15 cellular contexts compared by ENCODE assay signal in genomic region chr2:119475225-119475856, GRCh38. TPM values are rescaled to one million over a fixed set of nuclear protein-coding genes. Genes with fewer than 3 reads are reported as not detected.
DNase-seq lines count a peak whose midpoint lies in the region; FAIRE-seq and TF ChIP-seq lines count a peak whose summit lies in the region.
"Had no signal": no experiment of that assay in that cellular context is flagged by ENCODE, and none has a peak within 500 bp of the region (broad histone marks: within the 10 kb centered on the region; RNA-seq: fewer than 3 reads in every experiment).

No MANE protein-coding gene starts in this region.

- no peaks in the 10 kb centered on the region for H3K9me3 ChIP-seq in Karpas-422 (ENCODE audit: low read length)
- H3K9me3 ChIP-seq: MG63, tibial artery had no signal

- no peaks in the 10 kb centered on the region for H3K27me3 ChIP-seq in Karpas-422 (ENCODE audit: low read length)
- no peaks in the 10 kb centered on the region for H3K27me3 ChIP-seq in mesendoderm (ENCODE audit: insufficient read depth, low read length, poor library complexity)
- H3K27me3 ChIP-seq: MG63 had no signal

- H3K9ac ChIP-seq in Karpas-422 (ENCODE audit: low read length) (no peak overlapping the region), mesendoderm (ENCODE audit: low read length) (peak overlapping the region; percentile 9)

- H3K36me3 ChIP-seq in Karpas-422 (ENCODE audit: insufficient read depth, low read length) (no peaks in the 10 kb centered on the region), mesendoderm (ENCODE audit: control insufficient read depth, insufficient read depth, low read length) (no peaks in the 10 kb centered on the region)
- H3K36me3 ChIP-seq: MG63, tibial artery had no signal

- DNase-seq in DMS 273 treated with DMSO at 0.1 percent for 48 hours (lab: John Stamatoyannopoulos, UW) (peak; percentile 41), Karpas-422 (peak; percentile 55), choroid plexus epithelial cell (ENCODE audit: low read depth) (peak; percentile 37), mesendoderm (peak; percentile 77), DMS114 treated with DMSO at 0.1 percent for 48 hours (lab: John Stamatoyannopoulos, UW; ENCODE audit: unreplicated experiment) (no peak), H54 (ENCODE audit: insufficient read length, low spot score) (no peak), NCI-H1436 treated with DMSO at 0.1 percent for 48 hours (lab: John Stamatoyannopoulos, UW) (no peak)
- DNase-seq: MG63 had no signal

- H3K56ac ChIP-seq in mesendoderm (ENCODE audit: low read length) = peak overlapping the region; percentile 1

- no peaks in the 10 kb centered on the region for H3K79me2 ChIP-seq in Karpas-422 (ENCODE audit: low read length)
- no peaks in the 10 kb centered on the region for H3K79me2 ChIP-seq in mesendoderm (ENCODE audit: control insufficient read depth, insufficient read depth, low read length)

- H3K4me3 ChIP-seq in Karpas-422 (ENCODE audit: low read length) (no peak overlapping the region), choroid plexus epithelial cell (ENCODE audit: low read depth, low read length) (no peak overlapping the region), mesendoderm (ENCODE audit: low read length) (no peak overlapping the region)
- H3K4me3 ChIP-seq: MG63, tibial artery had no signal

- H2AFZ ChIP-seq in Karpas-422 (ENCODE audit: low read length) = no peak overlapping the region

- no peaks in the 10 kb centered on the region for H3K9me2 ChIP-seq in Karpas-422 (replicated peaks; ENCODE audit: insufficient read depth, low read length)

- TF ChIP-seq CTCF in choroid plexus epithelial cell (conservative IDR thresholded peaks at IDR 0.05; ENCODE audit: low read depth, low read length) = peak; percentile 46

- H3K23ac ChIP-seq in mesendoderm (ENCODE audit: low read length) = no peak overlapping the region

- no peak for TF ChIP-seq POLR2A in H54 (IDR thresholded peaks at IDR 0.05; ENCODE audit: low read depth, low read length)

- H3K27ac ChIP-seq in Karpas-422 (ENCODE audit: low read length) (no peak overlapping the region), mesendoderm (ENCODE audit: low read depth, low read length) (no peak overlapping the region)
- H3K27ac ChIP-seq: tibial artery had no signal

- H4K8ac ChIP-seq in mesendoderm (ENCODE audit: low read depth, low read length) = no peak overlapping the region

- peaks cover 12% of the 10 kb centered on the region; the same call in 1 of the 2 replicates for H4K20me1 ChIP-seq in Karpas-422 (ENCODE audit: insufficient read depth, low read depth, low read length)

- FAIRE-seq in H54 (lab: Jason Lieb, UNC) = no peak
- FAIRE-seq: GM12892, HTR-8/SVneo had no signal

- H2AK5ac ChIP-seq in mesendoderm (ENCODE audit: low read length) = no peak overlapping the region

- H4K5ac ChIP-seq in mesendoderm (ENCODE audit: low read length) = no peak overlapping the region

- no peak overlapping the region for H2BK15ac ChIP-seq in mesendoderm (replicated peaks; ENCODE audit: low read depth)

- no peak overlapping the region for H3K18ac ChIP-seq in mesendoderm (ENCODE audit: low read length)

- H3K79me1 ChIP-seq in mesendoderm (ENCODE audit: low read length) = no peaks in the 10 kb centered on the region

- H3K4me2 ChIP-seq in Karpas-422 (ENCODE audit: low read depth, low read length, poor library complexity, severe bottlenecking) = no peak overlapping the region
- no peak overlapping the region for H3K4me2 ChIP-seq in mesendoderm (ENCODE audit: low read length)

- H3K4me1 ChIP-seq in Karpas-422 (ENCODE audit: low read length) (no peaks in the 10 kb centered on the region), mesendoderm (ENCODE audit: control insufficient read depth, low read depth, low read length) (peaks cover 8% of the 10 kb centered on the region)

- no peak overlapping the region for H2BK120ac ChIP-seq in mesendoderm (ENCODE audit: low read depth, low read length)

- no peak overlapping the region for H2BK5ac ChIP-seq in mesendoderm (ENCODE audit: low read length)

- no CpG with 5 or more reads among the region's 9 CpGs for WGBS in mesendoderm (ENCODE audit: extremely low coverage, insufficient coverage, low lambda C conversion rate)

- H3K4ac ChIP-seq in mesendoderm (ENCODE audit: low read depth, low read length) = no peak overlapping the region

RNA-seq across cellular contexts. Expression of gene TMEM37, which starts 43.7 kb away (rescaled TPM):
- total RNA-seq in Karpas-422 (2014; rRNA removed; shearing (Covaris generic); ENCODE audit: low replicate concordance) = not detected in 2 replicates
- polyA plus RNA-seq in mesendoderm (2013, experiment 1 of 2) = 7.9 TPM
- polyA plus RNA-seq in mesendoderm (2013, experiment 2 of 2) = 7.4 TPM
- total RNA-seq: activated CD4-positive, alpha-beta T cell treated with anti-CD3 and anti-CD28 coated beads, Interleukin-2, amount 10 ng/mL, durations not matched to agents 24 days and 14 days; T-helper 2 cell treated with Interferon-gamma antibody and Interleukin-4, amounts not matched to agents 100 ng/mL and 5 ng/mL, for 36 hours had no signal
- polyA plus RNA-seq: CD14-positive monocyte had no signal

RNA-seq across cellular contexts. Expression of gene SCTR, which starts 48.9 kb away (rescaled TPM):
- total RNA-seq in Karpas-422 (2014; rRNA removed; shearing (Covaris generic); ENCODE audit: low replicate concordance) = not detected in 2 replicates
- not detected for polyA plus RNA-seq in mesendoderm (2013, experiment 1 of 2)
- polyA plus RNA-seq in mesendoderm (2013, experiment 2 of 2) = not detected
- total RNA-seq: activated CD4-positive, alpha-beta T cell treated with anti-CD3 and anti-CD28 coated beads, Interleukin-2, amount 10 ng/mL, durations not matched to agents 24 days and 14 days; naive thymus-derived CD4-positive, alpha-beta T cell; T-helper 2 cell treated with Interferon-gamma antibody and Interleukin-4, amounts not matched to agents 100 ng/mL and 5 ng/mL, for 36 hours had no signal
- polyA plus RNA-seq: CD14-positive monocyte; naive thymus-derived CD4-positive, alpha-beta T cell had no signal

Comparison
In these comparisons a context has a peak if more than half of its experiments do, and no peak if none do; other contexts are left out.
1. DNase-seq: peak in DMS 273 treated with DMSO at 0.1 percent for 48 hours (single experiment), Karpas-422 (single experiment), choroid plexus epithelial cell (single experiment) and mesendoderm (single experiment); none in DMS114 treated with DMSO at 0.1 percent for 48 hours (single experiment), H54 (single experiment) and NCI-H1436 treated with DMSO at 0.1 percent for 48 hours (single experiment).